In the genomic region with DNA sequence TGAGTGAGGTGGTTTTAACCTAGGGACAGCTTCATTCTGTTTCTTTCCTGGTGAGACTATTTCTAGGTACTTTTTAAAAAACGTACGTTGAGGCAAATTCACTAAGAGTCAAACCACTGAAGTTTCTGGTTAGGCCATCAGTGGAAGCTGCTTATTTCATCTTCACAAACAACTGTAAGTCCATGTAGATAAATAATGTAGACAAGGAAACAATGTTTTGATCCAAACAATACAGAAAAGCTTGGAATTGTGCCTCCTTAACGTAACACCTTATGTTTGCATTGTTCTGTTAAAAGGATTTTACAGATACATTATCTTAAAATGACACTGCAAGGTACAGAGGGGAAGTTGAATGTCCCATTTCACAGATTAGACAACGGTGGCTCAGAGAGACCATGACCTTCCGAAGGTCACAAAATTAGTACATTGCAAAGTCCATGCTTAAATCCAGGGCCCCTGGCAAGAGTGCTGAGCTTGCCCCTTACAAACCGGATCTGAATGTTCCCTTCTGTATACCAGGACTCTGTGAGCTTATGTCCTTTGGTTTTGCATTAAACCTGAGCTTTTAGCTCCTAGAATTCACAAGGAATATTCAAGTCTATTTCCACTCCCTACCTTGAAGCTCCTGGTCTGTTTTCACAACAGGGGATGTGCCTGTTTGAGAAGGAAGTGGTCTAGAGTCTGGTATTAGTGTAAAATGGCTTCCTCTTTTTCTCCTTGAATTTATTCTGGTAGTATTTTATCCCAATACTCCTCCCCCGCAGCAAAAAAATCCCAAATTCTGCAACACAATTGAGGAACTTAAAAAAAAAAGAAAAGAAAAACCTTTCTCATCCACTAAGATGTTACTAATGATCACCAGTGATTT, we compare ENCODE assay signal across 8 cellular contexts. TPM values are rescaled to one million over a fixed set of nuclear protein-coding genes. Genes with fewer than 3 reads are reported as not detected.
DNase-seq lines count a peak whose midpoint lies in the region; ATAC-seq and TF ChIP-seq lines count a peak whose summit lies in the region.

No MANE protein-coding gene starts in this region.

- peaks cover 28% of the 10 kb centered on the region for H3K4me1 ChIP-seq in CD4-positive, CD25-positive, alpha-beta regulatory T cell (ENCODE audit: control insufficient read depth, insufficient read depth, low read length, poor library complexity, severe bottlenecking)
- H3K4me1 ChIP-seq in adipocyte (ENCODE audit: control insufficient read depth, insufficient read depth, low read length): peaks cover 38% of the 10 kb centered on the region
- peaks cover 24 to 63% of the 10 kb centered on the region in 2 donors for H3K4me1 ChIP-seq in left lung
- peaks cover 0 to 33% (median 26%) of the 10 kb centered on the region in 4 donors for H3K4me1 ChIP-seq in tibial artery

- no peaks in the 10 kb centered on the region for H3K36me3 Mint-ChIP-seq in CD4-positive, CD25-positive, alpha-beta regulatory T cell

- TF ChIP-seq CTCF in left lung (IDR thresholded peaks at IDR 0.05) (no peak), tibial artery (IDR thresholded peaks at IDR 0.05) (no peak), GM20000 (IDR thresholded peaks at IDR 0.05; ENCODE audit: extremely low read depth, missing control alignments) (no peak)

- H3K36me3 ChIP-seq in CD4-positive, CD25-positive, alpha-beta regulatory T cell (ENCODE audit: control insufficient read depth, insufficient read depth, low read length): no peaks in the 10 kb centered on the region
- H3K36me3 ChIP-seq in adipocyte (ENCODE audit: control insufficient read depth, insufficient read depth, low read length, severe bottlenecking) (no peaks in the 10 kb centered on the region), left lung (no peaks in the 10 kb centered on the region), tibial artery (no peaks in the 10 kb centered on the region)

- peak in 1 of 3 donors; percentile 49 for DNase-seq in CD4-positive, CD25-positive, alpha-beta regulatory T cell
- peak; percentile 57 for DNase-seq in KG1 (lab: John Stamatoyannopoulos, UW)
- peak; percentile 27 for DNase-seq in adipocyte (ENCODE audit: low read depth)
- DNase-seq in left lung: no peak
- DNase-seq in tibial artery: peak in 1 of 2 donors; percentile 21
- no peak for DNase-seq in NCI-H1105 (lab: John Stamatoyannopoulos, UW)
- DNase-seq in GM20000 (ENCODE audit: low spot score): no peak

- H3K27ac ChIP-seq in CD4-positive, CD25-positive, alpha-beta regulatory T cell (ENCODE audit: insufficient read depth, low read length, poor library complexity, severe bottlenecking): peak overlapping the region; percentile 60
- H3K27ac ChIP-seq in left lung: peak overlapping the region; percentile 86 to 94
- peak overlapping the region; percentile 85 to 87 for H3K27ac ChIP-seq in tibial artery

- H3K4me3 ChIP-seq in CD4-positive, CD25-positive, alpha-beta regulatory T cell (ENCODE audit: low read depth, low read length): peak overlapping the region; percentile 85
- peak overlapping the region; percentile 73 for H3K4me3 ChIP-seq in adipocyte (ENCODE audit: low read length)
- no peak overlapping the region for H3K4me3 ChIP-seq in left lung
- peak overlapping the region in 1 of 2 donors; percentile 53 for H3K4me3 ChIP-seq in tibial artery

- H3K9me3 Mint-ChIP-seq in CD4-positive, CD25-positive, alpha-beta regulatory T cell: no peaks in the 10 kb centered on the region

- no peak for ATAC-seq in CD4-positive, CD25-positive, alpha-beta regulatory T cell (ENCODE audit: low read depth in 2 of 2)
- ATAC-seq in left lung (peak; percentile 26), HG02763 (IDR thresholded peaks at IDR 0.05; ENCODE audit: unreplicated experiment) (no peak)

- peaks cover 26 to 38% (median 35%) of the 10 kb centered on the region in 4 donors for H3K4me1 Mint-ChIP-seq in CD4-positive, CD25-positive, alpha-beta regulatory T cell

- H3K4me3 Mint-ChIP-seq in CD4-positive, CD25-positive, alpha-beta regulatory T cell: peak overlapping the region; percentile 52 to 85 (median 74)

- peak overlapping the region; percentile 89 for H3K9ac ChIP-seq in adipocyte (ENCODE audit: low read length)

- no peaks in the 10 kb centered on the region for H3K27me3 Mint-ChIP-seq in CD4-positive, CD25-positive, alpha-beta regulatory T cell

- no peaks in the 10 kb centered on the region for H3K9me3 ChIP-seq in CD4-positive, CD25-positive, alpha-beta regulatory T cell (ENCODE audit: control insufficient read depth in 2 of 2, low read length in 2 of 2)
- H3K9me3 ChIP-seq in adipocyte (ENCODE audit: control insufficient read depth, low read length) (no peaks in the 10 kb centered on the region), left lung (no peaks in the 10 kb centered on the region), tibial artery (no peaks in the 10 kb centered on the region)

- intact Hi-C loops in left lung (cut with DNase I) (no loop called here), tibial artery (cut with DNase I; ENCODE audit: low total_unique reads) (no loop called here)

- H3K27ac Mint-ChIP-seq in CD4-positive, CD25-positive, alpha-beta regulatory T cell: peak overlapping the region; percentile 93 to 95 (median 93)

- H3K27me3 ChIP-seq in CD4-positive, CD25-positive, alpha-beta regulatory T cell (ENCODE audit: control insufficient read depth, insufficient read depth, low read length): no peaks in the 10 kb centered on the region
- H3K27me3 ChIP-seq in adipocyte (replicated peaks; ENCODE audit: control insufficient read depth, insufficient read depth, low read length): no peaks in the 10 kb centered on the region
- H3K27me3 ChIP-seq in left lung: peaks cover 0 to 3% of the 10 kb centered on the region in 2 donors
- H3K27me3 ChIP-seq in tibial artery: no peaks in the 10 kb centered on the region

RNA-seq across cellular contexts. Expression of a gene that starts 28.8 kb away (rescaled TPM):
- total RNA-seq in CD4-positive, CD25-positive, alpha-beta regulatory T cell: 70.9 TPM
- 10 to 100 TPM; 15.6 to 28.6 (median 17.5) TPM for polyA plus RNA-seq in CD4-positive, CD25-positive, alpha-beta regulatory T cell
- total RNA-seq in left lung: 10 to 100 TPM; 23.6 to 35.4 TPM

Comparison
In these comparisons a context has a peak if more than half of its experiments do, and no peak if none do; other contexts are left out.
1. DNase-seq: peak in KG1 (single experiment) and adipocyte (single experiment); none in left lung (0 of 2), NCI-H1105 (single experiment) and GM20000 (single experiment).
2. H3K4me3 ChIP-seq: peak in CD4-positive, CD25-positive, alpha-beta regulatory T cell (single experiment) and adipocyte (single experiment); none in left lung (0 of 2).
3. Peak in every context shown above with its lines, with median percentiles within 50 percentile points of each other: H3K27ac ChIP-seq.